8 cellular contexts compared by ENCODE assay signal in genomic region chr1:9234223-9235122, GRCh38. TPM values are rescaled to one million over a fixed set of nuclear protein-coding genes. Genes with fewer than 3 reads are reported as not detected.
DNase-seq lines count a peak whose midpoint lies in the region; ATAC-seq and TF ChIP-seq lines count a peak whose summit lies in the region.

Gene H6PD (plus strand): TSS chr1:9234774. CDS start chr1:9244935, 10,161 bp downstream.

- ATAC-seq in GM21447 (IDR thresholded peaks at IDR 0.05; ENCODE audit: unreplicated experiment), result peak; percentile 56

- no peaks in the 10 kb centered on the region for H3K27me3 ChIP-seq in SK-N-SH (ENCODE audit: insufficient read depth)
- no peaks in the 10 kb centered on the region for H3K27me3 ChIP-seq in ovary
- no peaks in the 10 kb centered on the region for H3K27me3 ChIP-seq in thymus (ENCODE audit: control insufficient read depth, insufficient read depth)

- H3K9me3 ChIP-seq in SK-N-SH (no peaks in the 10 kb centered on the region), ovary (no peaks in the 10 kb centered on the region), thymus (ENCODE audit: control insufficient read depth) (no peaks in the 10 kb centered on the region)

- H3K4me2 ChIP-seq in SK-N-SH, result peak within 1 kb of the TSS; percentile 83

- TF ChIP-seq RAD21 in SK-N-SH (IDR thresholded peaks at IDR 0.05; ENCODE audit: low read length), result peak; percentile 38

- H3K9me2 ChIP-seq in SK-N-SH, result no peaks in the 10 kb centered on the region

- peaks cover 33% of the 10 kb centered on the region for H3K79me2 ChIP-seq in SK-N-SH (ENCODE audit: insufficient read depth)

- H2AFZ ChIP-seq in SK-N-SH (ENCODE audit: low read depth), result peak within 1 kb of the TSS; percentile 84; the same call in 1 of the 2 replicates

- peak within 1 kb of the TSS; percentile 92 for H3K9ac ChIP-seq in SK-N-SH

- no peaks in the 10 kb centered on the region for H4K20me1 ChIP-seq in SK-N-SH (ENCODE audit: insufficient read depth)

- H3K4me1 ChIP-seq in SK-N-SH (ENCODE audit: control insufficient read depth in 1 of 2, insufficient read depth in 2 of 2, low read depth in 1 of 2, low read length in 1 of 2), result peaks cover 0 to 10% of the 10 kb centered on the region in 2 experiments; a peak in 1 of 4 replicates
- H3K4me1 ChIP-seq in ovary (ENCODE audit: insufficient read depth), result peaks cover 24% of the 10 kb centered on the region
- peaks cover 19% of the 10 kb centered on the region for H3K4me1 ChIP-seq in thymus (ENCODE audit: control insufficient read depth, insufficient read depth, low read length)

- 0% methylated on average over 26 of the region's 111 CpGs for WGBS in SK-N-SH (ENCODE audit: low lambda C conversion rate)
- 1 to 2% (median 1%) methylated on average over 67 to 108 of the region's 111 CpGs for WGBS in ovary, 3 donors
- WGBS in thymus, result 3% methylated on average over 105 of the region's 111 CpGs

- TF ChIP-seq EP300 in SK-N-SH (IDR thresholded peaks at IDR 0.05; ENCODE audit: borderline replicate concordance in 1 of 2, low read depth in 1 of 2, low read length in 1 of 2) (no peak), ovary (IDR thresholded peaks at IDR 0.05) (no peak)

- H3K27ac Mint-ChIP-seq in activated naive CD4-positive, alpha-beta T cell treated with anti-CD3 and anti-CD28 coated beads, Interleukin-2, amount 50 U/mL, for 24 hours, result peak within 1 kb of the TSS; percentile 95

- H3K4me1 Mint-ChIP-seq in activated naive CD4-positive, alpha-beta T cell treated with anti-CD3 and anti-CD28 coated beads, Interleukin-2, amount 50 U/mL, for 24 hours, result peaks cover 35% of the 10 kb centered on the region

- H3K36me3 ChIP-seq in SK-N-SH (replicated peaks in 1 of 2; ENCODE audit: control insufficient read depth in 1 of 2, insufficient read depth in 2 of 2, low read length in 1 of 2) (peaks cover 0 to 6% of the 10 kb centered on the region in 2 experiments), ovary (no peaks in the 10 kb centered on the region), thymus (ENCODE audit: control insufficient read depth, insufficient read depth) (no peaks in the 10 kb centered on the region)

- peaks cover 5% of the 10 kb centered on the region for H3F3A ChIP-seq in SK-N-SH (replicated peaks; ENCODE audit: insufficient read depth)

- no peaks in the 10 kb centered on the region for H3K9me3 Mint-ChIP-seq in activated naive CD4-positive, alpha-beta T cell treated with anti-CD3 and anti-CD28 coated beads, Interleukin-2, amount 50 U/mL, for 24 hours

- POLR2A ChIA-PET in SK-N-SH (lab: Yijun Ruan, JAX), result interaction anchor here (0.6 to 0.8 kb wide), 2 partner anchors 18 to 390 kb away, joined by 3 read pairs; no protein-coding TSS in a partner anchor

- TF ChIP-seq POLR2A in ovary (IDR thresholded peaks at IDR 0.05), result peak; percentile 84

- peak within 1 kb of the TSS; percentile 63 to 65 for H3K4me3 ChIP-seq in SK-N-SH (ENCODE audit: low read depth in 2 of 2, low read length in 1 of 2)
- peak within 1 kb of the TSS; percentile 73 for H3K4me3 ChIP-seq in ovary
- peak within 1 kb of the TSS; percentile 96 for H3K4me3 ChIP-seq in thymus (ENCODE audit: low read length)

- no peaks in the 10 kb centered on the region for H3K36me3 Mint-ChIP-seq in activated naive CD4-positive, alpha-beta T cell treated with anti-CD3 and anti-CD28 coated beads, Interleukin-2, amount 50 U/mL, for 24 hours

- DNase-seq in EH (ENCODE audit: low read depth), result peak; percentile 84
- DNase-seq in HuH-7.5 (ENCODE audit: low spot score), result peak; percentile 94
- DNase-seq in SK-N-SH, result peak; percentile 99
- DNase-seq in glomerular visceral epithelial cell (ENCODE audit: extremely low spot score), result peak; percentile 87
- DNase-seq in ovary, result peak; percentile 81 to 90 (median 89)

- intact Hi-C loops in ovary (cut with DNase I), result no loop called here

- peak within 1 kb of the TSS; percentile 82 to 84 for H3K27ac ChIP-seq in SK-N-SH (ENCODE audit: low read depth in 2 of 2, low read length in 1 of 2)
- H3K27ac ChIP-seq in ovary, result peak within 1 kb of the TSS; percentile 95 to 96
- peak within 1 kb of the TSS; percentile 93 for H3K27ac ChIP-seq in thymus (ENCODE audit: low read depth)

- H3K4me3 Mint-ChIP-seq in activated naive CD4-positive, alpha-beta T cell treated with anti-CD3 and anti-CD28 coated beads, Interleukin-2, amount 50 U/mL, for 24 hours, result peak within 1 kb of the TSS; percentile 92

- TF ChIP-seq CTCF in SK-N-SH (IDR thresholded peaks at IDR 0.05) (peak; percentile 63), ovary (IDR thresholded peaks at IDR 0.05) (peak; percentile 53 to 95 (median 90))

- H3K27me3 Mint-ChIP-seq in activated naive CD4-positive, alpha-beta T cell treated with anti-CD3 and anti-CD28 coated beads, Interleukin-2, amount 50 U/mL, for 24 hours, result no peaks in the 10 kb centered on the region

- CTCF ChIA-PET in SK-N-SH (lab: Yijun Ruan, JAX), result interaction anchor here (0.6 to 4.9 kb wide), 29 partner anchors 8 to 371 kb away, joined by 3 to 31 read pairs (median 3); partner anchors contain the start of gene GPR157

TF ChIP-seq in SK-N-SH, 30 proteins besides CTCF, POLR2A, EP300 and RAD21:
- TF ChIP-seq SMC3 (IDR thresholded peaks at IDR 0.05; ENCODE audit: low read depth, low read length) (peak; percentile 47; the same call in 1 of the 2 replicates), NRF1 (IDR thresholded peaks at IDR 0.05; ENCODE audit: low read depth, low read length) (no peak), MXI1 (IDR thresholded peaks at IDR 0.05; ENCODE audit: low read depth, low read length) (peak; percentile 44; the same call in 1 of the 2 replicates), GABPA (IDR thresholded peaks at IDR 0.05; ENCODE audit: low read depth) (0 out of 2 replicates have a peak, but pooled peaks have one; percentile 4), POLR2AphosphoS5 (IDR thresholded peaks at IDR 0.05; ENCODE audit: low read depth, low read length) (peak; percentile 17; the same call in 1 of the 2 replicates), RCOR1 (IDR thresholded peaks at IDR 0.05; ENCODE audit: low read length) (peak; percentile 69; the same call in 1 of the 2 replicates), TAF1 (IDR thresholded peaks at IDR 0.05; ENCODE audit: borderline replicate concordance, low read depth, low read length) (peak; percentile 69; the same call in 1 of the 2 replicates), FOXJ3 (CRISPR knock-in tag; IDR thresholded peaks at IDR 0.05) (no peak), TCF12 (IDR thresholded peaks at IDR 0.05) (no peak)

RNA-seq across cellular contexts. Expression of gene H6PD, which starts in this region (rescaled TPM):
- polyA plus RNA-seq in SK-N-SH (2012; rRNA removed) (16.2 and 19.1 TPM in 2 replicates), ovary (10 to 100 TPM; 47.0 to 70.4 TPM), thymus (18.6 TPM)
- 10.0 and 13.9 TPM in 2 replicates for polyA plus RNA-seq in SK-N-SH (2012; cell fraction: cytosol; rRNA removed)
- 23.2 and 26.0 TPM in 2 replicates for polyA plus RNA-seq in SK-N-SH (2012; cell fraction: nucleus; rRNA removed)
- total RNA-seq in ovary, result 100 to 1,000 TPM in 3 of 7 donors, 10 to 100 TPM in 4; 63.8 to 148 (median 91.3) TPM

Comparison
In these comparisons a context has a peak if more than half of its experiments do, and no peak if none do; other contexts are left out.
1. Peak in every context shown above with its lines: DNase-seq, ATAC-seq, H3K4me3 ChIP-seq and H3K27ac ChIP-seq.